Comparison of ENCODE assay signal across 1 cellular context in the genomic region with DNA sequence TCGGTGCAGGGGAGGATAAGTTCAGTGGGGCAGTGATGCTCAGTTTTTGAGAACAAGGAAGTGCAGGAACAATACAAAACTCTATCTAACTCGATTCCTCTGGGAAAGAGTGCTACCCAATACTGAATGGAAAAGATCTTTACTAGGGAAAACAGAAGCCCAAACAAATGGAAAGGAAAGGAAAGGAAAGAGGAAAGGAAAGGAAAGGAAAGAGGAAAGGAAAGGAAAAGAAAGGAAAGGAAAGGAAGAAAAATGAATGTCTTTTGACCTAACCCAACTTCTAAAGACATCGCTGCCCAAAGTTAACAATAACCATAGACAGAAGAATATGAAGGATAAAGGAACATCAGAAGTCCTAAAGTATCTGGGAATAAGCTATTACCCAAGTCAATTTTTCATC.
TF ChIP-seq lines count a peak whose summit lies in the region.

No MANE protein-coding gene starts in this region.

TF ChIP-seq in WTC11, 78 proteins besides CTCF, POLR2A, EP300 and RAD21 (continued from another document):
- TF ChIP-seq, protein P1, sequence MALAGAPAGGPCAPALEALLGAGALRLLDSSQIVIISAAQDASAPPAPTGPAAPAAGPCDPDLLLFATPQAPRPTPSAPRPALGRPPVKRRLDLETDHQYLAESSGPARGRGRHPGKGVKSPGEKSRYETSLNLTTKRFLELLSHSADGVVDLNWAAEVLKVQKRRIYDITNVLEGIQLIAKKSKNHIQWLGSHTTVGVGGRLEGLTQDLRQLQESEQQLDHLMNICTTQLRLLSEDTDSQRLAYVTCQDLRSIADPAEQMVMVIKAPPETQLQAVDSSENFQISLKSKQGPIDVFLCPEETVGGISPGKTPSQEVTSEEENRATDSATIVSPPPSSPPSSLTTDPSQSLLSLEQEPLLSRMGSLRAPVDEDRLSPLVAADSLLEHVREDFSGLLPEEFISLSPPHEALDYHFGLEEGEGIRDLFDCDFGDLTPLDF (CRISPR knock-in tag; IDR thresholded peaks at IDR 0.05): no peak
- TF ChIP-seq ZBTB21 (CRISPR knock-in tag; IDR thresholded peaks at IDR 0.05; ENCODE audit: borderline replicate concordance) (no peak), FOXK1 (CRISPR knock-in tag; IDR thresholded peaks at IDR 0.05) (no peak), RELA (CRISPR knock-in tag; IDR thresholded peaks at IDR 0.05; ENCODE audit: borderline replicate concordance) (no peak), ETV6 (CRISPR knock-in tag; IDR thresholded peaks at IDR 0.05) (no peak), ZNF317 (CRISPR knock-in tag; IDR thresholded peaks at IDR 0.05; ENCODE audit: borderline replicate concordance, low read depth) (no peak), ZNF219 (CRISPR knock-in tag; IDR thresholded peaks at IDR 0.05; ENCODE audit: borderline replicate concordance) (no peak), RORB (CRISPR knock-in tag; IDR thresholded peaks at IDR 0.05) (no peak), ZNF416 (CRISPR knock-in tag; IDR thresholded peaks at IDR 0.05) (no peak), FOXP1 (CRISPR knock-in tag; IDR thresholded peaks at IDR 0.05; ENCODE audit: borderline replicate concordance) (no peak)
